ENCODE assay signal across 26 cellular contexts in genomic region chr20:59559863-59560262, GRCh38. TPM values are rescaled to one million over a fixed set of nuclear protein-coding genes. Genes with fewer than 3 reads are reported as not detected.
"Had no signal": no experiment of that assay in that cellular context is flagged by ENCODE, and none has a peak within 500 bp of the region (broad histone marks: within the 10 kb centered on the region; RNA-seq: fewer than 3 reads in every experiment).

No MANE protein-coding gene starts in this region.

- H3K36me3 ChIP-seq: adrenal gland, esophagus squamous epithelium had no signal

- H3K9me3 ChIP-seq: adrenal gland, body of pancreas, esophagus squamous epithelium had no signal

- H3K4me1 ChIP-seq: adrenal gland, body of pancreas had no signal

- ATAC-seq: activated CD8-positive, alpha-beta T cell treated with anti-CD3 and anti-CD28 coated beads for 36 hours; activated naive CD8-positive, alpha-beta T cell treated with anti-CD3 and anti-CD28 coated beads, Interleukin-2, amount 50 U/mL, for 24 hours; activated T-cell treated with anti-CD3 and anti-CD28 coated beads, Interleukin-2, amount 50 U/mL, for 4 hours; activated T-helper 17 cell treated with anti-CD3 and anti-CD28 coated beads, Interleukin-2, amount 50 U/mL, for 72 hours; body of pancreas had no signal

- H3K27ac ChIP-seq: adrenal gland, body of pancreas, epithelial cell of prostate, esophagus squamous epithelium, VCaP had no signal

- H3K4me3 ChIP-seq: adrenal gland, body of pancreas, esophagus squamous epithelium had no signal

- DNase-seq: activated CD4-positive, alpha-beta T cell treated with anti-CD3 and anti-CD28 coated beads for 48 hours; activated CD4-positive, alpha-beta T cell treated with anti-CD3 and anti-CD28 coated beads, Interleukin-2, amount 50 U/mL, for 1 hour; activated CD4-positive, alpha-beta T cell treated with anti-CD3 and anti-CD28 coated beads, Interleukin-2, amount 50 U/mL, for 48 hours; activated CD8-positive, alpha-beta memory T cell treated with anti-CD3 and anti-CD28 coated beads for 24 hours; activated CD8-positive, alpha-beta T cell treated with anti-CD3 and anti-CD28 coated beads for 36 hours; activated effector memory CD4-positive, alpha-beta T cell treated with Interleukin-2 at 50 U/mL for 16 hours; activated gamma-delta T cell treated with Interleukin-2 at 50 U/mL for 16 hours; activated naive CD4-positive, alpha-beta T cell treated with anti-CD3 and anti-CD28 coated beads for 36 hours; activated naive CD8-positive, alpha-beta T cell treated with anti-CD3 and anti-CD28 coated beads for 36 hours; activated naive CD8-positive, alpha-beta T cell treated with anti-CD3 and anti-CD28 coated beads, Interleukin-2, amount 50 U/mL, for 24 hours; activated T-cell treated with anti-CD3 and anti-CD28 coated beads, Interleukin-2, amount 50 U/mL, for 4 hours; aorta; body of pancreas; cortex of kidney; effector CD8-positive, alpha-beta T cell; esophagus squamous epithelium; T-helper 2 cell had no signal

- H3K27me3 ChIP-seq: body of pancreas had no signal

RNA-seq across cellular contexts. Expression of gene PHACTR3, which starts 44.5 kb away (rescaled TPM):
- total RNA-seq: activated CD8-positive, alpha-beta T cell treated with anti-CD3 and anti-CD28 coated beads for 36 hours; activated naive CD4-positive, alpha-beta T cell treated with anti-CD3 and anti-CD28 coated beads for 36 hours; activated naive CD8-positive, alpha-beta T cell treated with anti-CD3 and anti-CD28 coated beads for 36 hours; activated T-helper 17 cell treated with anti-CD3 and anti-CD28 coated beads, Interleukin-2, amount 50 U/mL, for 72 hours; chondrocyte; endothelial cell of umbilical vein; fibroblast of lung; fibroblast of villous mesenchyme; T-helper 1 cell treated with Interleukin-12 subunit alpha and Interleukin-12 subunit beta and Interleukin-4 antibody, amounts not matched to agents 30 ng/mL and 1 ng/mL, for 36 hours had no signal
- polyA plus RNA-seq: aorta, endothelial cell of umbilical vein, fibroblast of lung had no signal
